Comparison of ENCODE assay signal across 1 cellular context in the genomic region with DNA sequence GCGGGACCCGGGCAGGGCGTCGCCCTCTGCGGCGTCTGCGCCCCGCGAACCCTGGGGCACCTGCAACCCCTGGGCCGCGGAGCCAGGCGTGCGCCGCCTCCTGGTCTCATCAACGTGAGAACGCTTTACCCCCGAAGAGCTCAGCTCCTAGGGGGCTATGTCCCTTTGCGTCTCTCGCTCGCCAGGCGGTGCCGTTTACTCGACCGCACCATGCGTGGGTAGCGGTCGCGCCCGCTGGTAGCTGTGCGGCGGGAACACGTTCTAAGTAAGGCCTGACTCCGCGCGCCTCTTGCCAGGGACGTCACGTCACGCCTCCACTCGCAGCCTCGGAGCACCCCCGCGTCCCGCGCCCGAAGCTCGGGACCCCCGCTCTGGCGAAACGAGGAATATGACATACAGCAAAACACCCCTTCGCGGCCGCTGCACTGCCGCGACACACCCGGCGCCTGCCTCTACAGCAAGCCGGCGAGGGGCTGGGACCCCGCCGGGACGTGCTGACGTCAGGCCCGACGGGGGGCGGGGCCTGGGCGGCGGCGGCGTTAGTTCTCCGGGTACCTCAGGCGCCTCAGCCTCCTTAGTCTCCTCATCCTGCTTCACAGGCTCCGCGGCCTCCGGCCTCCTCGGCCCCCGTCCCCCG.
TF ChIP-seq lines count a peak whose summit lies in the region.

A gene with protein sequence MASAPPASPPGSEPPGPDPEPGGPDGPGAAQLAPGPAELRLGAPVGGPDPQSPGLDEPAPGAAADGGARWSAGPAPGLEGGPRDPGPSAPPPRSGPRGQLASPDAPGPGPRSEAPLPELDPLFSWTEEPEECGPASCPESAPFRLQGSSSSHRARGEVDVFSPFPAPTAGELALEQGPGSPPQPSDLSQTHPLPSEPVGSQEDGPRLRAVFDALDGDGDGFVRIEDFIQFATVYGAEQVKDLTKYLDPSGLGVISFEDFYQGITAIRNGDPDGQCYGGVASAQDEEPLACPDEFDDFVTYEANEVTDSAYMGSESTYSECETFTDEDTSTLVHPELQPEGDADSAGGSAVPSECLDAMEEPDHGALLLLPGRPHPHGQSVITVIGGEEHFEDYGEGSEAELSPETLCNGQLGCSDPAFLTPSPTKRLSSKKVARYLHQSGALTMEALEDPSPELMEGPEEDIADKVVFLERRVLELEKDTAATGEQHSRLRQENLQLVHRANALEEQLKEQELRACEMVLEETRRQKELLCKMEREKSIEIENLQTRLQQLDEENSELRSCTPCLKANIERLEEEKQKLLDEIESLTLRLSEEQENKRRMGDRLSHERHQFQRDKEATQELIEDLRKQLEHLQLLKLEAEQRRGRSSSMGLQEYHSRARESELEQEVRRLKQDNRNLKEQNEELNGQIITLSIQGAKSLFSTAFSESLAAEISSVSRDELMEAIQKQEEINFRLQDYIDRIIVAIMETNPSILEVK (plus strand): TSS at position 568 of the 637 bp plus-strand sequence. CDS start 358 bp downstream, outside the sequence.

TF ChIP-seq in K562, 482 proteins besides CTCF, POLR2A, EP300 and RAD21 (continued from another document and continues in another):
- TF ChIP-seq, protein P1, sequence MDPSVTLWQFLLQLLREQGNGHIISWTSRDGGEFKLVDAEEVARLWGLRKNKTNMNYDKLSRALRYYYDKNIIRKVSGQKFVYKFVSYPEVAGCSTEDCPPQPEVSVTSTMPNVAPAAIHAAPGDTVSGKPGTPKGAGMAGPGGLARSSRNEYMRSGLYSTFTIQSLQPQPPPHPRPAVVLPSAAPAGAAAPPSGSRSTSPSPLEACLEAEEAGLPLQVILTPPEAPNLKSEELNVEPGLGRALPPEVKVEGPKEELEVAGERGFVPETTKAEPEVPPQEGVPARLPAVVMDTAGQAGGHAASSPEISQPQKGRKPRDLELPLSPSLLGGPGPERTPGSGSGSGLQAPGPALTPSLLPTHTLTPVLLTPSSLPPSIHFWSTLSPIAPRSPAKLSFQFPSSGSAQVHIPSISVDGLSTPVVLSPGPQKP (CRISPR knock-in tag; IDR thresholded peaks at IDR 0.05), result no peak
- TF ChIP-seq NR2F6 (CRISPR knock-in tag; IDR thresholded peaks at IDR 0.05) (no peak), SAFB (IDR thresholded peaks at IDR 0.05; ENCODE audit: borderline replicate concordance, low read depth, low read length) (peak; percentile 74; the same call in 1 of the 2 replicates), POLR2G (IDR thresholded peaks at IDR 0.05; ENCODE audit: low read depth, low read length) (peak; percentile 85), TAF9B (IDR thresholded peaks at IDR 0.05; ENCODE audit: partially characterized antibody) (no peak), MAFG (tag; conservative IDR thresholded peaks at IDR 0.05) (no peak), PHF20 (IDR thresholded peaks at IDR 0.05; ENCODE audit: partially characterized antibody) (peak; percentile 43), BRD9 (IDR thresholded peaks at IDR 0.05; ENCODE audit: low read depth, partially characterized antibody) (no peak), PCBP2 (IDR thresholded peaks at IDR 0.05; ENCODE audit: low read depth, low read length, poor library complexity, severe bottlenecking) (no peak), COPS2 (conservative IDR thresholded peaks at IDR 0.05) (no peak), ILK (tag; IDR thresholded peaks at IDR 0.05; ENCODE audit: borderline replicate concordance, low read depth) (no peak), ZC3H8 (IDR thresholded peaks at IDR 0.05) (no peak), OTX1 (CRISPR knock-in tag; IDR thresholded peaks at IDR 0.05) (no peak), NCOA4 (IDR thresholded peaks at IDR 0.05; ENCODE audit: partially characterized antibody) (no peak), FOXJ2 (tag; IDR thresholded peaks at IDR 0.05) (no peak), SMARCA4 (IDR thresholded peaks at IDR 0.05) (no peak), ETV1 (tag; conservative IDR thresholded peaks at IDR 0.05; ENCODE audit: low read depth) (no peak)
- TF ChIP-seq, protein P2, sequence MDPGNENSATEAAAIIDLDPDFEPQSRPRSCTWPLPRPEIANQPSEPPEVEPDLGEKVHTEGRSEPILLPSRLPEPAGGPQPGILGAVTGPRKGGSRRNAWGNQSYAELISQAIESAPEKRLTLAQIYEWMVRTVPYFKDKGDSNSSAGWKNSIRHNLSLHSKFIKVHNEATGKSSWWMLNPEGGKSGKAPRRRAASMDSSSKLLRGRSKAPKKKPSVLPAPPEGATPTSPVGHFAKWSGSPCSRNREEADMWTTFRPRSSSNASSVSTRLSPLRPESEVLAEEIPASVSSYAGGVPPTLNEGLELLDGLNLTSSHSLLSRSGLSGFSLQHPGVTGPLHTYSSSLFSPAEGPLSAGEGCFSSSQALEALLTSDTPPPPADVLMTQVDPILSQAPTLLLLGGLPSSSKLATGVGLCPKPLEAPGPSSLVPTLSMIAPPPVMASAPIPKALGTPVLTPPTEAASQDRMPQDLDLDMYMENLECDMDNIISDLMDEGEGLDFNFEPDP (CRISPR knock-in tag; IDR thresholded peaks at IDR 0.05), result no peak
- TF ChIP-seq, protein P3, sequence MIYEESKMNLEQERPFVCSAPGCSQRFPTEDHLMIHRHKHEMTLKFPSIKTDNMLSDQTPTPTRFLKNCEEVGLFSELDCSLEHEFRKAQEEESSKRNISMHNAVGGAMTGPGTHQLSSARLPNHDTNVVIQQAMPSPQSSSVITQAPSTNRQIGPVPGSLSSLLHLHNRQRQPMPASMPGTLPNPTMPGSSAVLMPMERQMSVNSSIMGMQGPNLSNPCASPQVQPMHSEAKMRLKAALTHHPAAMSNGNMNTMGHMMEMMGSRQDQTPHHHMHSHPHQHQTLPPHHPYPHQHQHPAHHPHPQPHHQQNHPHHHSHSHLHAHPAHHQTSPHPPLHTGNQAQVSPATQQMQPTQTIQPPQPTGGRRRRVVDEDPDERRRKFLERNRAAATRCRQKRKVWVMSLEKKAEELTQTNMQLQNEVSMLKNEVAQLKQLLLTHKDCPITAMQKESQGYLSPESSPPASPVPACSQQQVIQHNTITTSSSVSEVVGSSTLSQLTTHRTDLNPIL (CRISPR knock-in tag; IDR thresholded peaks at IDR 0.05), result no peak
- TF ChIP-seq, protein P4, sequence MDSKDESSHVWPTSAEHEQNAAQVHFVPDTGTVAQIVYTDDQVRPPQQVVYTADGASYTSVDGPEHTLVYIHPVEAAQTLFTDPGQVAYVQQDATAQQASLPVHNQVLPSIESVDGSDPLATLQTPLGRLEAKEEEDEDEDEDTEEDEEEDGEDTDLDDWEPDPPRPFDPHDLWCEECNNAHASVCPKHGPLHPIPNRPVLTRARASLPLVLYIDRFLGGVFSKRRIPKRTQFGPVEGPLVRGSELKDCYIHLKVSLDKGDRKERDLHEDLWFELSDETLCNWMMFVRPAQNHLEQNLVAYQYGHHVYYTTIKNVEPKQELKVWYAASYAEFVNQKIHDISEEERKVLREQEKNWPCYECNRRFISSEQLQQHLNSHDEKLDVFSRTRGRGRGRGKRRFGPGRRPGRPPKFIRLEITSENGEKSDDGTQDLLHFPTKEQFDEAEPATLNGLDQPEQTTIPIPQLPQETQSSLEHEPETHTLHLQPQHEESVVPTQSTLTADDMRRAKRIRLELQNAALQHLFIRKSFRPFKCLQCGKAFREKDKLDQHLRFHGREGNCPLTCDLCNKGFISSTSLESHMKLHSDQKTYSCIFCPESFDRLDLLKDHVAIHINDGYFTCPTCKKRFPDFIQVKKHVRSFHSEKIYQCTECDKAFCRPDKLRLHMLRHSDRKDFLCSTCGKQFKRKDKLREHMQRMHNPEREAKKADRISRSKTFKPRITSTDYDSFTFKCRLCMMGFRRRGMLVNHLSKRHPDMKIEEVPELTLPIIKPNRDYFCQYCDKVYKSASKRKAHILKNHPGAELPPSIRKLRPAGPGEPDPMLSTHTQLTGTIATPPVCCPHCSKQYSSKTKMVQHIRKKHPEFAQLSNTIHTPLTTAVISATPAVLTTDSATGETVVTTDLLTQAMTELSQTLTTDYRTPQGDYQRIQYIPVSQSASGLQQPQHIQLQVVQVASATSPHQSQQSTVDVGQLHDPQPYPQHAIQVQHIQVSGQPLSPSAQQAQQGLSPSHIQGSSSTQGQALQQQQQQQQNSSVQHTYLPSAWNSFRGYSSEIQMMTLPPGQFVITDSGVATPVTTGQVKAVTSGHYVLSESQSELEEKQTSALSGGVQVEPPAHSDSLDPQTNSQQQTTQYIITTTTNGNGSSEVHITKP (IDR thresholded peaks at IDR 0.05; ENCODE audit: partially characterized antibody), result peak; percentile 79
- TF ChIP-seq, protein P5, sequence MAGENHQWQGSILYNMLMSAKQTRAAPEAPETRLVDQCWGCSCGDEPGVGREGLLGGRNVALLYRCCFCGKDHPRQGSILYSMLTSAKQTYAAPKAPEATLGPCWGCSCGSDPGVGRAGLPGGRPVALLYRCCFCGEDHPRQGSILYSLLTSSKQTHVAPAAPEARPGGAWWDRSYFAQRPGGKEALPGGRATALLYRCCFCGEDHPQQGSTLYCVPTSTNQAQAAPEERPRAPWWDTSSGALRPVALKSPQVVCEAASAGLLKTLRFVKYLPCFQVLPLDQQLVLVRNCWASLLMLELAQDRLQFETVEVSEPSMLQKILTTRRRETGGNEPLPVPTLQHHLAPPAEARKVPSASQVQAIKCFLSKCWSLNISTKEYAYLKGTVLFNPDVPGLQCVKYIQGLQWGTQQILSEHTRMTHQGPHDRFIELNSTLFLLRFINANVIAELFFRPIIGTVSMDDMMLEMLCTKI (IDR thresholded peaks at IDR 0.05; ENCODE audit: partially characterized antibody), result no peak
- TF ChIP-seq, protein P6, sequence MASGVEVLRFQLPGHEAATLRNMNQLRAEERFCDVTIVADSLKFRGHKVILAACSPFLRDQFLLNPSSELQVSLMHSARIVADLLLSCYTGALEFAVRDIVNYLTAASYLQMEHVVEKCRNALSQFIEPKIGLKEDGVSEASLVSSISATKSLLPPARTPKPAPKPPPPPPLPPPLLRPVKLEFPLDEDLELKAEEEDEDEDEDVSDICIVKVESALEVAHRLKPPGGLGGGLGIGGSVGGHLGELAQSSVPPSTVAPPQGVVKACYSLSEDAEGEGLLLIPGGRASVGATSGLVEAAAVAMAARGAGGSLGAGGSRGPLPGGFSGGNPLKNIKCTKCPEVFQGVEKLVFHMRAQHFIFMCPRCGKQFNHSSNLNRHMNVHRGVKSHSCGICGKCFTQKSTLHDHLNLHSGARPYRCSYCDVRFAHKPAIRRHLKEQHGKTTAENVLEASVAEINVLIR (CRISPR knock-in tag; IDR thresholded peaks at IDR 0.05), result peak; percentile 64
- TF ChIP-seq, protein P7, sequence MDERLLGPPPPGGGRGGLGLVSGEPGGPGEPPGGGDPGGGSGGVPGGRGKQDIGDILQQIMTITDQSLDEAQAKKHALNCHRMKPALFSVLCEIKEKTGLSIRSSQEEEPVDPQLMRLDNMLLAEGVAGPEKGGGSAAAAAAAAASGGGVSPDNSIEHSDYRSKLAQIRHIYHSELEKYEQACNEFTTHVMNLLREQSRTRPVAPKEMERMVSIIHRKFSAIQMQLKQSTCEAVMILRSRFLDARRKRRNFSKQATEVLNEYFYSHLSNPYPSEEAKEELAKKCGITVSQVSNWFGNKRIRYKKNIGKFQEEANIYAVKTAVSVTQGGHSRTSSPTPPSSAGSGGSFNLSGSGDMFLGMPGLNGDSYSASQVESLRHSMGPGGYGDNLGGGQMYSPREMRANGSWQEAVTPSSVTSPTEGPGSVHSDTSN (CRISPR knock-in tag; IDR thresholded peaks at IDR 0.05; ENCODE audit: low read depth), result no peak
- TF ChIP-seq, protein P7 (tag; conservative IDR thresholded peaks at IDR 0.05; ENCODE audit: low read depth), result no peak
- TF ChIP-seq, protein P8, sequence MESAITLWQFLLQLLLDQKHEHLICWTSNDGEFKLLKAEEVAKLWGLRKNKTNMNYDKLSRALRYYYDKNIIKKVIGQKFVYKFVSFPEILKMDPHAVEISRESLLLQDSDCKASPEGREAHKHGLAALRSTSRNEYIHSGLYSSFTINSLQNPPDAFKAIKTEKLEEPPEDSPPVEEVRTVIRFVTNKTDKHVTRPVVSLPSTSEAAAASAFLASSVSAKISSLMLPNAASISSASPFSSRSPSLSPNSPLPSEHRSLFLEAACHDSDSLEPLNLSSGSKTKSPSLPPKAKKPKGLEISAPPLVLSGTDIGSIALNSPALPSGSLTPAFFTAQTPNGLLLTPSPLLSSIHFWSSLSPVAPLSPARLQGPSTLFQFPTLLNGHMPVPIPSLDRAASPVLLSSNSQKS (CRISPR knock-in tag; IDR thresholded peaks at IDR 0.05), result no peak
- TF ChIP-seq, protein P9, sequence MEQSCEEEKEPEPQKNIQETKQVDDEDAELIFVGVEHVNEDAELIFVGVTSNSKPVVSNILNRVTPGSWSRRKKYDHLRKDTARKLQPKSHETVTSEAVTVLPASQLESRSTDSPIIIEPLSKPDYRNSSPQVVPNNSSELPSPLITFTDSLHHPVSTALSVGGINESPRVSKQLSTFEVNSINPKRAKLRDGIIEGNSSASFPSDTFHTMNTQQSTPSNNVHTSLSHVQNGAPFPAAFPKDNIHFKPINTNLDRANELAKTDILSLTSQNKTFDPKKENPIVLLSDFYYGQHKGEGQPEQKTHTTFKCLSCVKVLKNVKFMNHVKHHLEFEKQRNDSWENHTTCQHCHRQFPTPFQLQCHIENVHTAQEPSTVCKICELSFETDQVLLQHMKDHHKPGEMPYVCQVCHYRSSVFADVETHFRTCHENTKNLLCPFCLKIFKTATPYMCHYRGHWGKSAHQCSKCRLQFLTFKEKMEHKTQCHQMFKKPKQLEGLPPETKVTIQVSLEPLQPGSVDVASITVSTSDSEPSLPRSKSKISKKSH (CRISPR knock-in tag; IDR thresholded peaks at IDR 0.05), result no peak
- TF ChIP-seq, protein P10, sequence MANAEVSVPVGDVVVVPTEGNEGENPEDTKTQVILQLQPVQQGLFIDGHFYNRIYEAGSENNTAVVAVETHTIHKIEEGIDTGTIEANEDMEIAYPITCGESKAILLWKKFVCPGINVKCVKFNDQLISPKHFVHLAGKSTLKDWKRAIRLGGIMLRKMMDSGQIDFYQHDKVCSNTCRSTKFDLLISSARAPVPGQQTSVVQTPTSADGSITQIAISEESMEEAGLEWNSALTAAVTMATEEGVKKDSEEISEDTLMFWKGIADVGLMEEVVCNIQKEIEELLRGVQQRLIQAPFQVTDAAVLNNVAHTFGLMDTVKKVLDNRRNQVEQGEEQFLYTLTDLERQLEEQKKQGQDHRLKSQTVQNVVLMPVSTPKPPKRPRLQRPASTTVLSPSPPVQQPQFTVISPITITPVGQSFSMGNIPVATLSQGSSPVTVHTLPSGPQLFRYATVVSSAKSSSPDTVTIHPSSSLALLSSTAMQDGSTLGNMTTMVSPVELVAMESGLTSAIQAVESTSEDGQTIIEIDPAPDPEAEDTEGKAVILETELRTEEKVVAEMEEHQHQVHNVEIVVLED (CRISPR knock-in tag; IDR thresholded peaks at IDR 0.05), result peak; percentile 90
- TF ChIP-seq, protein P11, sequence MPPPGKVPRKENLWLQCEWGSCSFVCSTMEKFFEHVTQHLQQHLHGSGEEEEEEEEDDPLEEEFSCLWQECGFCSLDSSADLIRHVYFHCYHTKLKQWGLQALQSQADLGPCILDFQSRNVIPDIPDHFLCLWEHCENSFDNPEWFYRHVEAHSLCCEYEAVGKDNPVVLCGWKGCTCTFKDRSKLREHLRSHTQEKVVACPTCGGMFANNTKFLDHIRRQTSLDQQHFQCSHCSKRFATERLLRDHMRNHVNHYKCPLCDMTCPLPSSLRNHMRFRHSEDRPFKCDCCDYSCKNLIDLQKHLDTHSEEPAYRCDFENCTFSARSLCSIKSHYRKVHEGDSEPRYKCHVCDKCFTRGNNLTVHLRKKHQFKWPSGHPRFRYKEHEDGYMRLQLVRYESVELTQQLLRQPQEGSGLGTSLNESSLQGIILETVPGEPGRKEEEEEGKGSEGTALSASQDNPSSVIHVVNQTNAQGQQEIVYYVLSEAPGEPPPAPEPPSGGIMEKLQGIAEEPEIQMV (tag; conservative IDR thresholded peaks at IDR 0.05; ENCODE audit: low read depth), result no peak
